1 cellular context compared by ENCODE assay signal in the genomic region with DNA sequence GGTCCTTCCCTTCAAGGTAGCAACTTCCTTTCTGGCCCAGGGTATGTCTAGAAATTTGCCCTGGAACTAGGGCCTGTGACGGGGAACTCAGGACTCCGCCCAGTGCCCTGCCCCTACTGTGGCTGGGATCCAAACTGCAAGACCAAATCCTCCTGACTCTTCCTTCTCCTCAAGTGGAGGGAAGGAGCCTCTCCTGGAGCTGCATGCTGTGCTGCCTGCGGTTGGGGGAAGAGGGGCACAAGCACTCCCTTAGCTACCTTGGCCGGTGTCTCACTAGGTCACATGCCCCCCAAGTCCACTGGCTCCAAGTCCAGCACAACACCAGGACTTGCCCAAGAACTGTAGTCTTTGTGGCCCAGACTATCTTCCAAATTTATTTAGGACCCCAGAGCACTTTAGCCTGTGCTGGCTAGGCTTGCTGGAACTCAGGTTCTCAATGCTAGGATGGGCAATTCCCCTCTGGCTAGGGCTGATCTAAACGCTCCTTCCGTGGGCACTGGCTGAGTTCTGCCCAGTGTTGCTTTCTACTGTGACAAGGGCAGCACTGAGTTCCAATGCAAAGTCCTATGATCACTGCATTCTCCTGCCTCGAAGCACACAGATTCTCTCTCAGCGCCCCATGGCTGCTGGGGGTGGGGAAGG.
TF ChIP-seq lines count a peak whose summit lies in the region.

No MANE protein-coding gene starts in this region.

TF ChIP-seq in GM23338, 12 proteins besides CTCF, POLR2A, EP300 and RAD21 (continued from another document):
- TF ChIP-seq, protein P1, sequence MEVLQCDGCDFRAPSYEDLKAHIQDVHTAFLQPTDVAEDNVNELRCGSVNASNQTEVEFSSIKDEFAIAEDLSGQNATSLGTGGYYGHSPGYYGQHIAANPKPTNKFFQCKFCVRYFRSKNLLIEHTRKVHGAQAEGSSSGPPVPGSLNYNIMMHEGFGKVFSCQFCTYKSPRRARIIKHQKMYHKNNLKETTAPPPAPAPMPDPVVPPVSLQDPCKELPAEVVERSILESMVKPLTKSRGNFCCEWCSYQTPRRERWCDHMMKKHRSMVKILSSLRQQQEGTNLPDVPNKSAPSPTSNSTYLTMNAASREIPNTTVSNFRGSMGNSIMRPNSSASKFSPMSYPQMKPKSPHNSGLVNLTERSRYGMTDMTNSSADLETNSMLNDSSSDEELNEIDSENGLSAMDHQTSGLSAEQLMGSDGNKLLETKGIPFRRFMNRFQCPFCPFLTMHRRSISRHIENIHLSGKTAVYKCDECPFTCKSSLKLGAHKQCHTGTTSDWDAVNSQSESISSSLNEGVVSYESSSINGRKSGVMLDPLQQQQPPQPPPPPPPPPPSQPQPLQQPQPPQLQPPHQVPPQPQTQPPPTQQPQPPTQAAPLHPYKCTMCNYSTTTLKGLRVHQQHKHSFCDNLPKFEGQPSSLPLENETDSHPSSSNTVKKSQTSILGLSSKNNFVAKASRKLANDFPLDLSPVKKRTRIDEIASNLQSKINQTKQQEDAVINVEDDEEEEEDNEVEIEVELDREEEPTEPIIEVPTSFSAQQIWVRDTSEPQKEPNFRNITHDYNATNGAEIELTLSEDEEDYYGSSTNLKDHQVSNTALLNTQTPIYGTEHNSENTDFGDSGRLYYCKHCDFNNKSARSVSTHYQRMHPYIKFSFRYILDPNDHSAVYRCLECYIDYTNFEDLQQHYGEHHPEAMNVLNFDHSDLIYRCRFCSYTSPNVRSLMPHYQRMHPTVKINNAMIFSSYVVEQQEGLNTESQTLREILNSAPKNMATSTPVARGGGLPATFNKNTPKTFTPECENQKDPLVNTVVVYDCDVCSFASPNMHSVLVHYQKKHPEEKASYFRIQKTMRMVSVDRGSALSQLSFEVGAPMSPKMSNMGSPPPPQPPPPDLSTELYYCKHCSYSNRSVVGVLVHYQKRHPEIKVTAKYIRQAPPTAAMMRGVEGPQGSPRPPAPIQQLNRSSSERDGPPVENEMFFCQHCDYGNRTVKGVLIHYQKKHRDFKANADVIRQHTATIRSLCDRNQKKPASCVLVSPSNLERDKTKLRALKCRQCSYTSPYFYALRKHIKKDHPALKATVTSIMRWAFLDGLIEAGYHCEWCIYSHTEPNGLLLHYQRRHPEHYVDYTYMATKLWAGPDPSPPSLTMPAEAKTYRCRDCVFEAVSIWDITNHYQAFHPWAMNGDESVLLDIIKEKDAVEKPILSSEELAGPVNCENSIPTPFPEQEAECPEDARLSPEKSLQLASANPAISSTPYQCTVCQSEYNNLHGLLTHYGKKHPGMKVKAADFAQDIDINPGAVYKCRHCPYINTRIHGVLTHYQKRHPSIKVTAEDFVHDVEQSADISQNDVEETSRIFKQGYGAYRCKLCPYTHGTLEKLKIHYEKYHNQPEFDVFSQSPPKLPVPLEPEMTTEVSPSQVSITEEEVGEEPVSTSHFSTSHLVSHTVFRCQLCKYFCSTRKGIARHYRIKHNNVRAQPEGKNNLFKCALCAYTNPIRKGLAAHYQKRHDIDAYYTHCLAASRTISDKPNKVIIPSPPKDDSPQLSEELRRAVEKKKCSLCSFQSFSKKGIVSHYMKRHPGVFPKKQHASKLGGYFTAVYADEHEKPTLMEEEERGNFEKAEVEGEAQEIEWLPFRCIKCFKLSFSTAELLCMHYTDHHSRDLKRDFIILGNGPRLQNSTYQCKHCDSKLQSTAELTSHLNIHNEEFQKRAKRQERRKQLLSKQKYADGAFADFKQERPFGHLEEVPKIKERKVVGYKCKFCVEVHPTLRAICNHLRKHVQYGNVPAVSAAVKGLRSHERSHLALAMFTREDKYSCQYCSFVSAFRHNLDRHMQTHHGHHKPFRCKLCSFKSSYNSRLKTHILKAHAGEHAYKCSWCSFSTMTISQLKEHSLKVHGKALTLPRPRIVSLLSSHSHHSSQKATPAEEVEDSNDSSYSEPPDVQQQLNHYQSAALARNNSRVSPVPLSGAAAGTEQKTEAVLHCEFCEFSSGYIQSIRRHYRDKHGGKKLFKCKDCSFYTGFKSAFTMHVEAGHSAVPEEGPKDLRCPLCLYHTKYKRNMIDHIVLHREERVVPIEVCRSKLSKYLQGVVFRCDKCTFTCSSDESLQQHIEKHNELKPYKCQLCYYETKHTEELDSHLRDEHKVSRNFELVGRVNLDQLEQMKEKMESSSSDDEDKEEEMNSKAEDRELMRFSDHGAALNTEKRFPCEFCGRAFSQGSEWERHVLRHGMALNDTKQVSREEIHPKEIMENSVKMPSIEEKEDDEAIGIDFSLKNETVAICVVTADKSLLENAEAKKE (CRISPR knock-in tag; IDR thresholded peaks at IDR 0.05), result no peak
- no peak for TF ChIP-seq CREB1 (CRISPR knock-in tag; IDR thresholded peaks at IDR 0.05; ENCODE audit: low read depth)
- TF ChIP-seq STAT1 (IDR thresholded peaks at IDR 0.05; ENCODE audit: unreplicated experiment), result no peak
- no peak for TF ChIP-seq ZNF114 (CRISPR knock-in tag; IDR thresholded peaks at IDR 0.05)
- no peak for TF ChIP-seq EZH2 (IDR thresholded peaks at IDR 0.05; ENCODE audit: low read depth, unreplicated experiment)
- TF ChIP-seq NANOG (IDR thresholded peaks at IDR 0.05; ENCODE audit: borderline replicate concordance), result no peak
- no peak for TF ChIP-seq JUNB (IDR thresholded peaks at IDR 0.05; ENCODE audit: unreplicated experiment)
